Comparison of ENCODE assay signal across 23 cellular contexts in genomic region chr2:120899799-120900198, GRCh38.
DNase-seq lines count a peak whose midpoint lies in the region; ATAC-seq, FAIRE-seq and TF ChIP-seq lines count a peak whose summit lies in the region.
"Had no signal": no experiment of that assay in that cellular context is flagged by ENCODE, and none has a peak within 500 bp of the region (broad histone marks: within the 10 kb centered on the region; RNA-seq: fewer than 3 reads in every experiment).

No MANE protein-coding gene starts in this region.

- TF ChIP-seq RAD21 in HCT116 (IDR thresholded peaks at IDR 0.05; ENCODE audit: low read depth), result peak; percentile 33

- H3K4me1 Mint-ChIP-seq in astrocyte (ENCODE audit: low read depth, unreplicated experiment), result peaks cover 53% of the 10 kb centered on the region
- no peaks in the 10 kb centered on the region for H3K4me1 Mint-ChIP-seq in CD4-positive, alpha-beta T cell (ENCODE audit: low read depth)
- H3K4me1 Mint-ChIP-seq: activated CD8-positive, alpha-beta memory T cell treated with anti-CD3 and anti-CD28 coated beads, Interleukin-2, amount 10 ng/mL, durations not matched to agents 7 days and 5 days; IgD-negative memory B cell; memory B cell; stimulated activated effector memory CD8-positive, alpha-beta T cell treated with anti-CD3 and anti-CD28 coated beads, Interleukin-12 subunit alpha, Interleukin-12 subunit beta, amount 100 ng/mL, for 72 hours had no signal

- no peak overlapping the region for H2BK120ac ChIP-seq in neuronal stem cell (ENCODE audit: low read depth, low read length)

- CTCF ChIA-PET in HCT116 (lab: Charles Lee), result no interaction called here
- CTCF ChIA-PET in CD4-positive, alpha-beta T cell (lab: Charles Lee), result no interaction called here

- H2BK12ac ChIP-seq in neuronal stem cell (ENCODE audit: low read length), result no peak overlapping the region

- H3K27me3 Mint-ChIP-seq in astrocyte (ENCODE audit: low read depth, unreplicated experiment), result no peaks in the 10 kb centered on the region
- H3K27me3 Mint-ChIP-seq in CD4-positive, alpha-beta T cell, result no peaks in the 10 kb centered on the region

- no peak overlapping the region for H3K4me3 ChIP-seq in HCT116 (replicated peaks in 1 of 2; ENCODE audit: low read depth in 1 of 2, low read length in 2 of 2)
- no peak overlapping the region for H3K4me3 ChIP-seq in astrocyte (ENCODE audit: insufficient read depth, low read depth, low read length)
- H3K4me3 ChIP-seq in iPS-15b (ENCODE audit: low read depth, low read length), result no peak overlapping the region
- H3K4me3 ChIP-seq in neuronal stem cell (ENCODE audit: low read length in 2 of 2), result no peak overlapping the region
- H3K4me3 ChIP-seq: psoas muscle, tibial nerve had no signal

- H2AFZ ChIP-seq in HCT116 (ENCODE audit: low read depth, low read length, poor library complexity, severe bottlenecking) (no peak overlapping the region), astrocyte (ENCODE audit: low read depth, low read length) (no peak overlapping the region), neuronal stem cell (ENCODE audit: low read length) (no peak overlapping the region)

- no peak overlapping the region for H4K8ac ChIP-seq in neuronal stem cell (ENCODE audit: low read depth, low read length)

- TF ChIP-seq CTCF in HCT116 (IDR thresholded peaks at IDR 0.05 in 2 of 3, conservative IDR thresholded peaks at IDR 0.05 in 1 of 3; ENCODE audit: borderline replicate concordance in 1 of 3, insufficient read depth in 1 of 3, low read depth in 2 of 3, low read length in 2 of 3) (no peak), astrocyte (IDR thresholded peaks at IDR 0.05; ENCODE audit: insufficient read depth, low read depth, low read length) (no peak)
- TF ChIP-seq CTCF in CD4-positive, alpha-beta T cell (IDR thresholded peaks at IDR 0.05), result no peak

- H3K9me3 Mint-ChIP-seq in astrocyte (ENCODE audit: unreplicated experiment), result no peaks in the 10 kb centered on the region
- no peaks in the 10 kb centered on the region for H3K9me3 Mint-ChIP-seq in CD4-positive, alpha-beta T cell
- H3K9me3 Mint-ChIP-seq: activated T-cell treated with anti-CD3 and anti-CD28 coated beads, Interleukin-2, amount 50 U/mL, for 4 hours; IgD-negative memory B cell; memory B cell; stimulated activated effector memory CD8-positive, alpha-beta T cell treated with anti-CD3 and anti-CD28 coated beads, Interleukin-12 subunit alpha, Interleukin-12 subunit beta, amount 100 ng/mL, for 72 hours; T-helper 1 cell treated with Interleukin-12 subunit alpha and Interleukin-12 subunit beta and Interleukin-4 antibody, amounts not matched to agents 30 μg/mL and 1 μg/mL, for 36 hours had no signal

- no peak for ATAC-seq in HCT116
- ATAC-seq in CD4-positive, alpha-beta T cell (ENCODE audit: poor library complexity), result no peak
- ATAC-seq: activated CD8-positive, alpha-beta memory T cell treated with anti-CD3 and anti-CD28 coated beads, Interleukin-2, amount 10 ng/mL, durations not matched to agents 7 days and 5 days; activated T-cell treated with anti-CD3 and anti-CD28 coated beads, Interleukin-2, amount 50 U/mL, for 4 hours had no signal

- H4K20me1 ChIP-seq in HCT116 (ENCODE audit: insufficient read depth) (no peaks in the 10 kb centered on the region), astrocyte (ENCODE audit: insufficient read depth, low read length) (peaks cover 55% of the 10 kb centered on the region)

- H3K9ac ChIP-seq in HCT116 (ENCODE audit: low read length) (no peak overlapping the region), astrocyte (ENCODE audit: low read length) (no peak overlapping the region), iPS-15b (ENCODE audit: low read depth, low read length) (peak overlapping the region; percentile 28), neuronal stem cell (ENCODE audit: low read depth, low read length, poor library complexity) (no peak overlapping the region)

- peak overlapping the region; percentile 31 for H3K18ac ChIP-seq in neuronal stem cell (ENCODE audit: low read length)

- DNase-seq in HCT116 (ENCODE audit: low read depth, low spot score), result no peak
- no peak for DNase-seq in astrocyte (ENCODE audit: low read depth)
- DNase-seq in neuronal stem cell (ENCODE audit: low spot score), result no peak
- no peak for DNase-seq in NCI-H526 treated with DMSO at 0.1 percent for 48 hours (lab: John Stamatoyannopoulos, UW)
- no peak for DNase-seq in iPS-NIHi11 (ENCODE audit: low spot score)
- no peak for DNase-seq in CD4-positive, alpha-beta T cell
- DNase-seq: activated CD4-positive, alpha-beta T cell treated with anti-CD3 and anti-CD28 coated beads, Interleukin-2, amount 50 U/mL, for 4 hours; activated CD8-positive, alpha-beta memory T cell treated with anti-CD3 and anti-CD28 coated beads, Interleukin-2, amount 10 ng/mL, durations not matched to agents 7 days and 5 days; activated T-cell treated with anti-CD3 and anti-CD28 coated beads, Interleukin-2, amount 50 U/mL, for 4 hours; C1 segment of cervical spinal cord; DND-41; foreskin melanocyte; GF-D8; NCI-H1694 treated with DMSO at 0.1 percent for 48 hours; NCI-H524 treated with DMSO at 0.1 percent for 48 hours; nucleus accumbens had no signal

- peaks cover 10% of the 10 kb centered on the region for H3K36me3 Mint-ChIP-seq in astrocyte (ENCODE audit: low read depth, unreplicated experiment)
- no peaks in the 10 kb centered on the region for H3K36me3 Mint-ChIP-seq in CD4-positive, alpha-beta T cell (ENCODE audit: low read depth)
- H3K36me3 Mint-ChIP-seq: activated CD8-positive, alpha-beta memory T cell treated with anti-CD3 and anti-CD28 coated beads, Interleukin-2, amount 10 ng/mL, durations not matched to agents 7 days and 5 days; IgD-negative memory B cell; memory B cell; stimulated activated effector memory CD8-positive, alpha-beta T cell treated with anti-CD3 and anti-CD28 coated beads, Interleukin-12 subunit alpha, Interleukin-12 subunit beta, amount 100 ng/mL, for 72 hours had no signal

- no TSS peak for BruUV-seq in HCT116 (replicated peaks; lab: Mats Ljungman, UMichigan)

- H3K27ac Mint-ChIP-seq in astrocyte (ENCODE audit: unreplicated experiment), result peak overlapping the region; percentile 75
- no peak overlapping the region for H3K27ac Mint-ChIP-seq in CD4-positive, alpha-beta T cell
- H3K27ac Mint-ChIP-seq: activated CD8-positive, alpha-beta memory T cell treated with anti-CD3 and anti-CD28 coated beads, Interleukin-2, amount 10 ng/mL, durations not matched to agents 7 days and 5 days; IgD-negative memory B cell; memory B cell; stimulated activated effector memory CD8-positive, alpha-beta T cell treated with anti-CD3 and anti-CD28 coated beads, Interleukin-12 subunit alpha, Interleukin-12 subunit beta, amount 100 ng/mL, for 72 hours; T-helper 1 cell treated with Interleukin-12 subunit alpha and Interleukin-12 subunit beta and Interleukin-4 antibody, amounts not matched to agents 30 μg/mL and 1 μg/mL, for 36 hours had no signal

- H3K36me3 ChIP-seq in HCT116 (ENCODE audit: control insufficient read depth in 1 of 2, insufficient read depth in 2 of 2, low read length in 2 of 2) (no peaks in the 10 kb centered on the region), astrocyte (ENCODE audit: insufficient read depth, low read length) (no peaks in the 10 kb centered on the region), iPS-15b (ENCODE audit: control insufficient read depth, insufficient read depth, low read length) (peaks cover 3% of the 10 kb centered on the region), neuronal stem cell (replicated peaks in 1 of 2; ENCODE audit: control insufficient read depth in 2 of 2, insufficient read depth in 2 of 2, low read length in 2 of 2) (peaks cover 0 to 35% of the 10 kb centered on the region in 2 donors)
- H3K36me3 ChIP-seq: tibial nerve had no signal

- H3K27ac ChIP-seq in HCT116 (ENCODE audit: low read depth, low read length) (no peak overlapping the region), astrocyte (ENCODE audit: low read depth, low read length) (no peak overlapping the region), neuronal stem cell (replicated peaks; ENCODE audit: low read length) (peak overlapping the region; percentile 75)
- H3K27ac ChIP-seq in CD4-positive, alpha-beta T cell (ENCODE audit: low read depth, low read length), result no peak overlapping the region
- H3K27ac ChIP-seq: psoas muscle, tibial nerve had no signal

- no CpG with 5 or more reads among the region's 4 CpGs for WGBS in neuronal stem cell (ENCODE audit: extremely low coverage in 2 of 2, insufficient read length in 2 of 2, insufficient replicate concordance in 1 of 2), 2 donors

- peaks cover 0 to 3% of the 10 kb centered on the region in 2 experiments; a peak in 1 of 4 replicates for H3K4me1 ChIP-seq in HCT116 (ENCODE audit: control insufficient read depth in 1 of 2, insufficient read depth in 2 of 2, low read length in 2 of 2)
- H3K4me1 ChIP-seq in astrocyte (ENCODE audit: insufficient read depth, low read length), result no peaks in the 10 kb centered on the region
- peaks cover 15% of the 10 kb centered on the region for H3K4me1 ChIP-seq in iPS-15b (ENCODE audit: control insufficient read depth, insufficient read depth, low read length)
- peaks cover 53 to 68% of the 10 kb centered on the region in 2 donors for H3K4me1 ChIP-seq in neuronal stem cell (ENCODE audit: control insufficient read depth in 2 of 2, insufficient read depth in 1 of 2, low read depth in 1 of 2, low read length in 2 of 2)

- H2BK5ac ChIP-seq in neuronal stem cell (ENCODE audit: low read length), result no peak overlapping the region

- no peak overlapping the region for H3K4ac ChIP-seq in neuronal stem cell (ENCODE audit: low read length)

- no peak overlapping the region for H3K23ac ChIP-seq in neuronal stem cell (ENCODE audit: low read depth, low read length, poor library complexity)

- no peak for FAIRE-seq in astrocyte (lab: Jason Lieb, UNC)

- intact Hi-C loops in HCT116 (cut with micrococcal nuclease), result no loop called here
- intact Hi-C loops in CD4-positive, alpha-beta T cell (cut with DNase I, micrococcal nuclease), result no loop called here

- RAD21 ChIA-PET in HCT116 (lab: Charles Lee; ENCODE audit: low non-redundant PET in 1 of 2, low total read pairs in 2 of 2, uncharacterized antibody in 2 of 2, unreplicated experiment in 2 of 2), result no interaction called here

- no peaks in the 10 kb centered on the region for H3K9me2 ChIP-seq in HCT116 (ENCODE audit: insufficient read depth)

- TF ChIP-seq POLR2A in HCT116 (IDR thresholded peaks at IDR 0.05; ENCODE audit: borderline replicate concordance, extremely low read depth, insufficient read depth, insufficient read length), result no peak

- H3K79me2 ChIP-seq in HCT116 (ENCODE audit: insufficient read depth, low read length), result no peaks in the 10 kb centered on the region
- peaks cover 30% of the 10 kb centered on the region for H3K79me2 ChIP-seq in astrocyte (ENCODE audit: insufficient read depth, low read length)

- no peak overlapping the region for H3K14ac ChIP-seq in neuronal stem cell (ENCODE audit: low read length)

- H3K4me2 ChIP-seq in HCT116 (ENCODE audit: low read length) (no peak overlapping the region), astrocyte (ENCODE audit: low read length) (no peak overlapping the region), neuronal stem cell (ENCODE audit: insufficient read depth, low read length, poor library complexity, severe bottlenecking) (no peak overlapping the region)

- peak overlapping the region; percentile 38 for H2AK5ac ChIP-seq in neuronal stem cell (ENCODE audit: low read depth, low read length)

- no peaks in the 10 kb centered on the region for H3K27me3 ChIP-seq in HCT116 (ENCODE audit: insufficient read depth, low read length)
- H3K27me3 ChIP-seq in astrocyte (ENCODE audit: insufficient read depth, low read length), result no peaks in the 10 kb centered on the region
- no peaks in the 10 kb centered on the region for H3K27me3 ChIP-seq in iPS-15b (ENCODE audit: control insufficient read depth, insufficient read depth, low read length)
- H3K27me3 ChIP-seq in neuronal stem cell (ENCODE audit: control insufficient read depth in 3 of 3, insufficient read depth in 3 of 3, low read depth in 1 of 3, low read length in 3 of 3), result no peaks in the 10 kb centered on the region
- no peaks in the 10 kb centered on the region for H3K27me3 ChIP-seq in CD4-positive, alpha-beta T cell (ENCODE audit: control insufficient read depth, insufficient read depth, low read length)
- H3K27me3 ChIP-seq: tibial nerve had no signal

- H3K4me3 Mint-ChIP-seq in astrocyte (ENCODE audit: unreplicated experiment), result no peak overlapping the region
- no peak overlapping the region for H3K4me3 Mint-ChIP-seq in CD4-positive, alpha-beta T cell
- H3K4me3 Mint-ChIP-seq: activated CD8-positive, alpha-beta memory T cell treated with anti-CD3 and anti-CD28 coated beads, Interleukin-2, amount 10 ng/mL, durations not matched to agents 7 days and 5 days; activated T-cell treated with anti-CD3 and anti-CD28 coated beads, Interleukin-2, amount 50 U/mL, for 4 hours; IgD-negative memory B cell; memory B cell; stimulated activated effector memory CD8-positive, alpha-beta T cell treated with anti-CD3 and anti-CD28 coated beads, Interleukin-12 subunit alpha, Interleukin-12 subunit beta, amount 100 ng/mL, for 72 hours; T-helper 1 cell treated with Interleukin-12 subunit alpha and Interleukin-12 subunit beta and Interleukin-4 antibody, amounts not matched to agents 30 μg/mL and 1 μg/mL, for 36 hours had no signal

- POLR2A ChIA-PET in HCT116 (lab: Charles Lee), result no interaction called here
- POLR2A ChIA-PET in CD4-positive, alpha-beta T cell (lab: Charles Lee), result no interaction called here

- no peak overlapping the region for H2BK15ac ChIP-seq in neuronal stem cell (ENCODE audit: low read length)

- no peak overlapping the region for H4K91ac ChIP-seq in neuronal stem cell (ENCODE audit: low read depth, low read length, poor library complexity)

- H3K9me3 ChIP-seq in HCT116 (ENCODE audit: control insufficient read depth in 1 of 2, insufficient read depth in 1 of 2, low read depth in 1 of 2, low read length in 2 of 2) (no peaks in the 10 kb centered on the region), astrocyte (ENCODE audit: insufficient read depth, low read depth, low read length) (no peaks in the 10 kb centered on the region), iPS-15b (ENCODE audit: control insufficient read depth, insufficient read depth, low read length) (no peaks in the 10 kb centered on the region), neuronal stem cell (replicated peaks in 1 of 2; ENCODE audit: control insufficient read depth in 2 of 2, insufficient read depth in 1 of 2, low read depth in 1 of 2, low read length in 2 of 2) (no peaks in the 10 kb centered on the region)
- no peaks in the 10 kb centered on the region for H3K9me3 ChIP-seq in CD4-positive, alpha-beta T cell (ENCODE audit: control insufficient read depth, low read length)
- H3K9me3 ChIP-seq: psoas muscle, tibial nerve had no signal

- peaks cover 4% of the 10 kb centered on the region for H3K79me1 ChIP-seq in neuronal stem cell (ENCODE audit: low read depth, low read length)
